In the genomic region with DNA sequence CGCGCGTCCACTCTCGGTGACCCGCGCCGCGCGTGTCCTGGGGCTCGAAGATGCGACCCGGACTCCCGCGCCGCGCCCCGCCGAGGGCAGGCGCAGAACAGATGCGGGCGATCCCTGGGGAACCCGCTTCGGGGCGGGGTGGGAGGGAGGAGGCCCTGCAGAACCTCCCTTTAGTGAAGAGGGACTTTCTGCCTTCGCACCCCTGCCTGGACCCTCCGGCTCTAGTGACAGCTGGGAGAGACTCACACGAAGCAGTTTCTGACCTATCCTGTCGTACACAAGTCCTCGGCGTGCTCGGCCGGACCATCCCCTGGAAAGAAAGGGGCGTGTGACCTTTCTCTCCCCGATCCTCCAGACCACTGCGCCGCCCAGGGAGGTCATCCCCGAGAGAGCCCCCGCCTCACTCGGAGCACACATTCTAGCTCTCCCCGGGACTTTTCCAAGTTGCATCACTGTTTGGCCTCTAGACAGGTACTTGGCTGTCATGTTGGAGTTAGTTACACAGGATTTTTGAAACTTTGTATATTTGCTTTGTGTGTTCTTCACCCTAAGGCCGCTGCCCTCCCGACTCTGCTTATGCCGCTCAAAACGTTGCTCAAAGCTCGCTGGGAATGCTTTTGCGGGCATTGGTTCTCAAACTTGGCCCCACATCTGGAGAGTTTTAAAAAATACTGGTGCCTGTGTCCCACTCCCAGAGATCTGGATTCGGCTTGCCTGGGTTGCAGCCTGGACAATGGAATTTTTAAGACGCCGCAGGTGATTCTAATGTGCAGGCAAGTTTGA, we compare ENCODE assay signal across 7 cellular contexts. TPM values are rescaled to one million over a fixed set of nuclear protein-coding genes. Genes with fewer than 3 reads are reported as not detected.
DNase-seq lines count a peak whose midpoint lies in the region; ATAC-seq, FAIRE-seq and TF ChIP-seq lines count a peak whose summit lies in the region.

No MANE protein-coding gene starts in this region.

- POLR2A ChIA-PET in T-cell (lab: Charles Lee): no interaction called here

- no peaks in the 10 kb centered on the region for H3K36me3 Mint-ChIP-seq in T-cell

- peak overlapping the region in 9 of 10 donors; percentile 15 to 69 (median 40) for H3K27ac ChIP-seq in heart right ventricle
- H3K27ac ChIP-seq in rectal smooth muscle tissue (ENCODE audit: low read depth, low read length): no peak overlapping the region

- H3K36me3 ChIP-seq in heart right ventricle: no peaks in the 10 kb centered on the region
- no peaks in the 10 kb centered on the region for H3K36me3 ChIP-seq in rectal smooth muscle tissue (ENCODE audit: control insufficient read depth, insufficient read depth, low read length)

- no peak for ATAC-seq in T-cell (replicated peaks in 1 of 4)
- ATAC-seq in heart right ventricle: peak; percentile 37 to 65 (median 44)
- no peak for ATAC-seq in HG02623 (IDR thresholded peaks at IDR 0.05; ENCODE audit: unreplicated experiment)
- no peak for ATAC-seq in HG03354 (IDR thresholded peaks at IDR 0.05; ENCODE audit: poor library complexity, severe bottlenecking, unreplicated experiment)

- FAIRE-seq in GM19239 (lab: Jason Lieb, UNC): no peak

- H3K27me3 Mint-ChIP-seq in T-cell: peaks cover 59 to 70% of the 10 kb centered on the region in 2 donors

- H3K27me3 ChIP-seq in heart right ventricle (peaks cover 0 to 50% (median 18%) of the 10 kb centered on the region in 7 donors), rectal smooth muscle tissue (ENCODE audit: control insufficient read depth, insufficient read depth, low read length) (no peaks in the 10 kb centered on the region)

- CTCF ChIA-PET in T-cell (lab: Charles Lee): no interaction called here

- no peak for TF ChIP-seq CTCF in heart right ventricle (IDR thresholded peaks at IDR 0.05)

- intact Hi-C loops in heart right ventricle (cut with DNase I): loop anchor here in 1 of 10 donors (10.0 kb wide), 1 partner anchor 138 kb away; no protein-coding TSS in a partner anchor

- peaks cover 12 to 16% (median 14%) of the 10 kb centered on the region in 3 donors for H3K4me1 Mint-ChIP-seq in T-cell

- peak overlapping the region in 1 of 2 donors; percentile 31 for H3K27ac Mint-ChIP-seq in T-cell

- no peaks in the 10 kb centered on the region for H3K9me3 ChIP-seq in heart right ventricle

- no peak overlapping the region for H3K9ac ChIP-seq in rectal smooth muscle tissue (ENCODE audit: low read length)

- H3K4me1 ChIP-seq in heart right ventricle (peaks cover 0 to 23% (median 15%) of the 10 kb centered on the region in 9 donors), rectal smooth muscle tissue (ENCODE audit: control insufficient read depth, insufficient read depth, low read length) (no peaks in the 10 kb centered on the region)

- 4% methylated on average over 43 to 49 of the region's 49 CpGs for WGBS in heart right ventricle, 2 donors

- DNase-seq in GM19239 (ENCODE audit: insufficient read length, low spot score) (peak; percentile 24), T-cell (no peak), heart right ventricle (peak; percentile 9 to 30), NCI-H1694 (lab: John Stamatoyannopoulos, UW) (no peak)

- H3K4me3 ChIP-seq in heart right ventricle: peak overlapping the region; percentile 49 to 80 (median 66)
- H3K4me3 ChIP-seq in rectal smooth muscle tissue (ENCODE audit: low read length): peak overlapping the region; percentile 51

- H3K9me3 Mint-ChIP-seq in T-cell: no peaks in the 10 kb centered on the region

- H3K4me3 Mint-ChIP-seq in T-cell: peak overlapping the region in 2 of 3 donors; percentile 26 to 59

RNA-seq across cellular contexts. Expression of a gene that starts 0.6 kb away (rescaled TPM):
- under 1 TPM in 3 of 5 donors, not detected in 2; 0.13 to 0.18 (median 0.16) TPM for total RNA-seq in T-cell
- 10 to 100 TPM in 9 of 10 donors, 1 to 10 TPM in 1; 8.0 to 42.9 (median 35.5) TPM for total RNA-seq in heart right ventricle
- polyA plus RNA-seq in heart right ventricle: 1 to 10 TPM; 2.7 to 6.9 TPM

Comparison
In these comparisons a context has a peak if more than half of its experiments do, and no peak if none do; other contexts are left out.
1. DNase-seq: peak in GM19239 (single experiment) and heart right ventricle (2 of 2); none in T-cell (0 of 34) and NCI-H1694 (single experiment).
2. ATAC-seq: peak in heart right ventricle (8 of 8); none in T-cell (0 of 4), HG02623 (single experiment) and HG03354 (single experiment).
3. RNA of a gene that starts 0.6 kb away (total RNA-seq): 8.0 to 42.9 TPM in heart right ventricle; 0.13 to 0.18 TPM in T-cell; every median in the first group is over 4 times any median in the second.